8 cellular contexts compared by ENCODE assay signal in genomic region chr17:77460514-77461046, GRCh38.
A peak's percentile ranks its signal among the peaks of the same experiment; 100 is the strongest.
DNase-seq lines count a peak whose midpoint lies in the region; ATAC-seq and TF ChIP-seq lines count a peak whose summit lies in the region.

No MANE protein-coding gene starts in this region.

- H3K27ac Mint-ChIP-seq in dendritic cell treated with granulocyte-macrophage colony-stimulating factor and Interleukin-4, amounts not matched to agents 40 ng/mL and 50 ng/mL, for 4 days, result peak overlapping the region; percentile 88
- H3K27ac Mint-ChIP-seq in neural crest cell (ENCODE audit: unreplicated experiment), result peak overlapping the region; percentile 27

- H3K4me1 Mint-ChIP-seq in dendritic cell treated with granulocyte-macrophage colony-stimulating factor and Interleukin-4, amounts not matched to agents 40 ng/mL and 50 ng/mL, for 4 days (ENCODE audit: low read depth), result peaks cover 92% of the 10 kb centered on the region
- H3K4me1 Mint-ChIP-seq in neural crest cell, result peaks cover 64% of the 10 kb centered on the region

- no peak for ATAC-seq in GM18519 (IDR thresholded peaks at IDR 0.05; ENCODE audit: low FRiP score, unreplicated experiment)

- H3K27me3 Mint-ChIP-seq in dendritic cell treated with granulocyte-macrophage colony-stimulating factor and Interleukin-4, amounts not matched to agents 40 ng/mL and 50 ng/mL, for 4 days, result no peaks in the 10 kb centered on the region
- H3K27me3 Mint-ChIP-seq in neural crest cell (ENCODE audit: low read depth), result peaks cover 6% of the 10 kb centered on the region

- H3K36me3 Mint-ChIP-seq in dendritic cell treated with granulocyte-macrophage colony-stimulating factor and Interleukin-4, amounts not matched to agents 40 ng/mL and 50 ng/mL, for 4 days (ENCODE audit: low read depth), result peaks cover 55% of the 10 kb centered on the region
- H3K36me3 Mint-ChIP-seq in neural crest cell (ENCODE audit: low read depth), result peaks cover 7% of the 10 kb centered on the region

- intact Hi-C loops in dendritic cell treated with granulocyte-macrophage colony-stimulating factor and Interleukin-4, amounts not matched to agents 40 ng/mL and 50 ng/mL, for 4 days (cut with micrococcal nuclease), result no loop called here

- H3K4me3 Mint-ChIP-seq in dendritic cell treated with granulocyte-macrophage colony-stimulating factor and Interleukin-4, amounts not matched to agents 40 ng/mL and 50 ng/mL, for 4 days, result peak overlapping the region; percentile 77
- peak overlapping the region; percentile 78 for H3K4me3 Mint-ChIP-seq in neural crest cell

- no peak for TF ChIP-seq CTCF in neural crest cell (conservative IDR thresholded peaks at IDR 0.05)

- no peaks in the 10 kb centered on the region for H3K9me3 Mint-ChIP-seq in dendritic cell treated with granulocyte-macrophage colony-stimulating factor and Interleukin-4, amounts not matched to agents 40 ng/mL and 50 ng/mL, for 4 days
- no peaks in the 10 kb centered on the region for H3K9me3 Mint-ChIP-seq in neural crest cell

- DNase-seq in GF-D8 (lab: John Stamatoyannopoulos, UW) (peak; percentile 72), NOMO-1 treated with DMSO at 0.1 percent for 48 hours (lab: John Stamatoyannopoulos, UW; ENCODE audit: unreplicated experiment) (peak; percentile 85), neural crest cell (ENCODE audit: low read depth, low spot score) (no peak), NCI-H187 (lab: John Stamatoyannopoulos, UW) (no peak), NCI-H2171 treated with DMSO at 0.1 percent for 48 hours (lab: John Stamatoyannopoulos, UW) (no peak), inferior parietal cortex (ENCODE audit: extremely low spot score) (no peak)

Comparison
In these comparisons a context has a peak if more than half of its experiments do, and no peak if none do; other contexts are left out.
1. DNase-seq: peak in GF-D8 (single experiment) and NOMO-1 treated with DMSO at 0.1 percent for 48 hours (single experiment); none in neural crest cell (single experiment), NCI-H187 (0 of 2), NCI-H2171 treated with DMSO at 0.1 percent for 48 hours (single experiment) and inferior parietal cortex (single experiment).